31 cellular contexts compared by ENCODE assay signal in genomic region chr7:18901881-18902280, GRCh38.
DNase-seq lines count a peak whose midpoint lies in the region; ATAC-seq and TF ChIP-seq lines count a peak whose summit lies in the region.
"Had no signal": no experiment of that assay in that cellular context is flagged by ENCODE, and none has a peak within 500 bp of the region (broad histone marks: within the 10 kb centered on the region; RNA-seq: fewer than 3 reads in every experiment).

No MANE protein-coding gene starts in this region.

- H3K14ac ChIP-seq in IMR-90 (replicated peaks; ENCODE audit: low read depth, low read length) = no peak overlapping the region

- no peaks in the 10 kb centered on the region for H3K9me1 ChIP-seq in IMR-90 (ENCODE audit: insufficient read depth, low read length)

- no peaks in the 10 kb centered on the region for H3K9me3 ChIP-seq in IMR-90 (ENCODE audit: control insufficient read depth, insufficient read depth, low read length)
- H3K9me3 ChIP-seq in fibroblast of lung (ENCODE audit: control insufficient read depth, insufficient read depth, low read depth, low read length) = no peaks in the 10 kb centered on the region
- H3K9me3 ChIP-seq in osteoblast (ENCODE audit: low read depth, low read length) = no peaks in the 10 kb centered on the region
- H3K9me3 ChIP-seq in stomach = no peaks in the 10 kb centered on the region
- H3K9me3 ChIP-seq: A549, testis had no signal

- TF ChIP-seq EP300 in stomach (IDR thresholded peaks at IDR 0.05) = no peak

- H3K18ac ChIP-seq in IMR-90 (ENCODE audit: low read depth, low read length) = no peak overlapping the region

- H3K36me3 ChIP-seq in IMR-90 (ENCODE audit: control insufficient read depth, insufficient read depth, low read length) = no peaks in the 10 kb centered on the region
- no peaks in the 10 kb centered on the region for H3K36me3 ChIP-seq in fibroblast of lung (ENCODE audit: control insufficient read depth, insufficient read depth, low read length)
- no peaks in the 10 kb centered on the region for H3K36me3 ChIP-seq in osteoblast (ENCODE audit: insufficient read depth, low read length)
- no peaks in the 10 kb centered on the region for H3K36me3 ChIP-seq in stomach

- DNase-seq in GM03348 (ENCODE audit: low spot score) (peak; percentile 4), IMR-90 (no peak), fibroblast of lung (ENCODE audit: low read depth in 2 of 2) (no peak), osteoblast (ENCODE audit: insufficient read length, low spot score, missing footprints) (no peak), AG20443 (ENCODE audit: low spot score) (no peak), T-helper 2 cell (no peak), stomach (no peak), SW480 (ENCODE audit: low spot score) (no peak)
- DNase-seq: activated CD4-positive, alpha-beta memory T cell treated with anti-CD3 and anti-CD28 coated beads for 36 hours; activated naive CD4-positive, alpha-beta T cell; activated naive CD8-positive, alpha-beta T cell treated with anti-CD3 and anti-CD28 coated beads, Interleukin-2, amount 50 U/mL, for 24 hours; caudate nucleus; CD4-positive, alpha-beta T cell; cortex of kidney; effector memory CD8-positive, alpha-beta T cell; erythroblast; foreskin keratinocyte; head of caudate nucleus; left ventricle myocardium superior; midbrain; naive thymus-derived CD4-positive, alpha-beta T cell; NCI-H2107; NCI-H345; NCI-H774; SIG-M5; small intestine; stimulated activated naive CD4-positive, alpha-beta T cell; T-cell; testis had no signal

- TF ChIP-seq RAD21 in IMR-90 (IDR thresholded peaks at IDR 0.05; ENCODE audit: low read length) = no peak

- H4K91ac ChIP-seq in IMR-90 (ENCODE audit: insufficient read depth, low read depth, low read length) = no peak overlapping the region

- TF ChIP-seq CTCF in IMR-90 (conservative IDR thresholded peaks at IDR 0.05; ENCODE audit: low read depth, low read length) (no peak), fibroblast of lung (conservative IDR thresholded peaks at IDR 0.05 in 1 of 2, IDR thresholded peaks at IDR 0.05 in 1 of 2; ENCODE audit: low read depth in 1 of 2, low read length in 2 of 2) (no peak), osteoblast (IDR thresholded peaks at IDR 0.05; ENCODE audit: extremely low read depth, low read depth, low read length) (no peak), stomach (IDR thresholded peaks at IDR 0.05) (no peak)

- in situ Hi-C loops in IMR-90 (cut with MboI; ENCODE audit: low sequenced_read_pairs) = no loop called here

- H3K4me1 ChIP-seq in IMR-90 (ENCODE audit: control insufficient read depth, insufficient read depth, low read length) = no peaks in the 10 kb centered on the region
- H3K4me1 ChIP-seq in fibroblast of lung (ENCODE audit: control insufficient read depth, extremely low read depth, insufficient read depth, low read length) = no peaks in the 10 kb centered on the region
- peaks cover 22% of the 10 kb centered on the region for H3K4me1 ChIP-seq in osteoblast (ENCODE audit: insufficient read depth, low read length)
- H3K4me1 ChIP-seq in stomach = no peaks in the 10 kb centered on the region
- H3K4me1 ChIP-seq: A549, testis had no signal

- H3K27me3 ChIP-seq in IMR-90 (ENCODE audit: control insufficient read depth, insufficient read depth, low read length) = no peaks in the 10 kb centered on the region
- no peaks in the 10 kb centered on the region for H3K27me3 ChIP-seq in fibroblast of lung (ENCODE audit: control insufficient read depth, insufficient read depth, low read length)
- no peaks in the 10 kb centered on the region for H3K27me3 ChIP-seq in osteoblast (ENCODE audit: insufficient read depth, low read length)
- no peaks in the 10 kb centered on the region for H3K27me3 ChIP-seq in stomach
- H3K27me3 ChIP-seq: foreskin keratinocyte, testis had no signal

- H4K8ac ChIP-seq in IMR-90 (ENCODE audit: low read depth in 2 of 2, low read length in 2 of 2) = no peak overlapping the region

- POLR2A ChIA-PET in IMR-90 (lab: Charles Lee; ENCODE audit: unreplicated experiment) = no interaction called here

- no TSS peak for BruUV-seq in IMR-90 (replicated peaks; lab: Mats Ljungman, UMichigan)

- intact Hi-C loops in IMR-90 (cut with micrococcal nuclease) = no loop called here
- intact Hi-C loops in stomach (cut with DNase I; ENCODE audit: low total_unique reads) = no loop called here

- dilution Hi-C loops in IMR-90 (cut with HindIII; ENCODE audit: low sequenced_read_pairs, unreplicated experiment) = no loop called here

- no peak overlapping the region for H3K23ac ChIP-seq in IMR-90 (ENCODE audit: low read depth, low read length)

- TF ChIP-seq POLR2A in IMR-90 (IDR thresholded peaks at IDR 0.05; ENCODE audit: low read depth, low read length) (no peak), stomach (IDR thresholded peaks at IDR 0.05) (no peak)

- H3K9ac ChIP-seq in IMR-90 (ENCODE audit: low read depth, low read length) = no peak overlapping the region
- no peak overlapping the region for H3K9ac ChIP-seq in fibroblast of lung (ENCODE audit: insufficient read depth, low read length)

- H2AK5ac ChIP-seq in IMR-90 (ENCODE audit: low read depth, low read length) = no peak overlapping the region

- H3K4me3 ChIP-seq in IMR-90 (ENCODE audit: insufficient read depth, low read depth, low read length) = no peak overlapping the region
- H3K4me3 ChIP-seq in fibroblast of lung (replicated peaks in 1 of 4; ENCODE audit: control extremely low read depth in 1 of 4, insufficient read depth in 1 of 4, low read depth in 3 of 4, low read length in 4 of 4) = no peak overlapping the region
- no peak overlapping the region for H3K4me3 ChIP-seq in osteoblast (ENCODE audit: insufficient read depth, low read length)
- H3K4me3 ChIP-seq in stomach = no peak overlapping the region
- H3K4me3 ChIP-seq: A549, testis had no signal

- H2BK5ac ChIP-seq in IMR-90 (ENCODE audit: low read depth, low read length, poor library complexity, severe bottlenecking) = no peak overlapping the region

- peak; percentile 35; the same call in 1 of the 2 replicates for ATAC-seq in IMR-90 (ENCODE audit: low read depth)
- ATAC-seq: A549; activated CD4-positive, CD25-positive, alpha-beta regulatory T cell treated with anti-CD3 and anti-CD28 coated beads, Interleukin-2, amount 50 U/mL, for 24 hours; activated naive CD8-positive, alpha-beta T cell treated with anti-CD3 and anti-CD28 coated beads, Interleukin-2, amount 50 U/mL, for 24 hours; effector memory CD8-positive, alpha-beta T cell; foreskin keratinocyte; left ventricle myocardium superior; naive thymus-derived CD4-positive, alpha-beta T cell; T-cell had no signal

- H3K27ac ChIP-seq in IMR-90 (ENCODE audit: insufficient read depth, low read length) (no peak overlapping the region), fibroblast of lung (ENCODE audit: insufficient read depth, low read length) (no peak overlapping the region), osteoblast (ENCODE audit: low read depth, low read length) (no peak overlapping the region), stomach (no peak overlapping the region)
- H3K27ac ChIP-seq: A549, foreskin keratinocyte, testis had no signal

- CTCF ChIA-PET in IMR-90 (lab: Yijun Ruan, JAX) = no interaction called here

- no peak overlapping the region for H2BK20ac ChIP-seq in IMR-90 (ENCODE audit: low read depth, low read length)

- no peaks in the 10 kb centered on the region for H3K79me1 ChIP-seq in IMR-90 (ENCODE audit: low read depth in 1 of 2, low read length in 2 of 2)

- no peak overlapping the region for H2BK120ac ChIP-seq in IMR-90 (ENCODE audit: low read depth, low read length)

- H3K79me2 ChIP-seq in fibroblast of lung (ENCODE audit: control insufficient read depth, insufficient read depth, low read length) (no peaks in the 10 kb centered on the region), osteoblast (ENCODE audit: insufficient read depth, low read length) (no peaks in the 10 kb centered on the region)

- no peak overlapping the region for H3K4me2 ChIP-seq in IMR-90 (ENCODE audit: low read depth, low read length)
- no peak overlapping the region for H3K4me2 ChIP-seq in fibroblast of lung (ENCODE audit: extremely low read depth, insufficient read depth, low read length)
- no peak overlapping the region for H3K4me2 ChIP-seq in osteoblast (ENCODE audit: insufficient read depth, low read length)
- H3K4me2 ChIP-seq: A549 had no signal

- H4K20me1 ChIP-seq in IMR-90 (ENCODE audit: insufficient read depth, low read length) = no peaks in the 10 kb centered on the region
- no peaks in the 10 kb centered on the region for H4K20me1 ChIP-seq in fibroblast of lung (ENCODE audit: control insufficient read depth, extremely low read depth, insufficient read depth, low read length)
- no peaks in the 10 kb centered on the region for H4K20me1 ChIP-seq in osteoblast (ENCODE audit: insufficient read depth, low read length)

- no CpG with 5 or more reads among the region's 1 CpG for WGBS in IMR-90 (ENCODE audit: extremely low coverage in 2 of 2, insufficient read length in 1 of 2), 2 experiments
- 8 to 15% (median 14%) methylated on average over 1 of the region's 1 CpG for WGBS in stomach, 5 donors

- H2AFZ ChIP-seq in IMR-90 (replicated peaks; ENCODE audit: low read length, poor library complexity) (no peak overlapping the region), fibroblast of lung (ENCODE audit: low read length) (peak overlapping the region; percentile 38), osteoblast (ENCODE audit: low read length) (peak overlapping the region; percentile 57)

- H3K4ac ChIP-seq in IMR-90 (ENCODE audit: low read depth, low read length) = no peak overlapping the region

- no peak overlapping the region for H2BK15ac ChIP-seq in IMR-90 (ENCODE audit: low read depth, low read length)

- H2AK9ac ChIP-seq in IMR-90 (replicated peaks; ENCODE audit: low read depth, low read length, poor library complexity) = no peak overlapping the region

- H3K56ac ChIP-seq in IMR-90 (ENCODE audit: extremely low read depth, insufficient read depth, low read length) = no peak overlapping the region

- no peak overlapping the region for H4K5ac ChIP-seq in IMR-90 (ENCODE audit: low read depth, low read length)

TF ChIP-seq in IMR-90, 13 proteins besides CTCF, POLR2A, EP300 and RAD21:
- no peak for TF ChIP-seq MXI1 (IDR thresholded peaks at IDR 0.05; ENCODE audit: borderline replicate concordance, low read depth, low read length)
